In the genomic region with DNA sequence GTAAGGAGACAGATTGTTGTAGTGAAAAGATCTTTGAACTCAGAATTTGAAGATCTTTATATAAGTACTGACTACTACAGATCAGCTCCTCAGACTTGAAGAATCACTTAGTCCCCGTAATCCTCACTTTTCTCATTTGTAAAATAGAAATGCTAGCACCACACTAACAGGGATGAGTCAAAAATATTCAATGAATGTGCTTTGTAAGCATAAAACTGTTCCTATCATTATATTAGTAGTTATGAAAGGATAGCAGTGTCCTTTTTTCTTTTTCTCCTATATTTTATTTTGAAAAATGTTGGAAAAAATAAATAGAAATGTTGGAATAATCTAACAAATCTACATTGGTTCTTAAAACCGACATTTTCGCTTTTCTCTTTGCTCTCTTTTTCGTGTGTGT, we compare ENCODE assay signal across 18 cellular contexts.
"Had no signal": no experiment of that assay in that cellular context is flagged by ENCODE, and none has a peak within 500 bp of the region (broad histone marks: within the 10 kb centered on the region; RNA-seq: fewer than 3 reads in every experiment).

No MANE protein-coding gene starts in this region.

- H3K27me3 ChIP-seq: brain microvascular endothelial cell, foreskin keratinocyte, heart left ventricle, pancreas had no signal

- H3K36me3 ChIP-seq: brain microvascular endothelial cell, pancreas had no signal

- H3K4me3 ChIP-seq: heart left ventricle, lower lobe of right lung, pancreas had no signal

- H3K4me1 ChIP-seq: foreskin keratinocyte had no signal

- FAIRE-seq: pancreas had no signal

- DNase-seq: activated CD4-positive, alpha-beta T cell treated with anti-CD3 and anti-CD28 coated beads, Interleukin-2, amount 10 ng/mL, durations not matched to agents 7 days and 5 days; activated CD4-positive, CD25-positive, alpha-beta regulatory T cell; activated CD8-positive, alpha-beta memory T cell treated with anti-CD3 and anti-CD28 coated beads, Interleukin-2, amount 10 ng/mL, durations not matched to agents 7 days and 5 days; activated naive CD4-positive, alpha-beta T cell treated with Interleukin-2 at 50 U/mL for 16 hours; activated T-cell treated with anti-CD3 and anti-CD28 coated beads, Interleukin-2, amount 50 U/mL, for 48 hours; anterior cingulate cortex; brain microvascular endothelial cell; cerebellar nuclear complex; effector CD8-positive, alpha-beta T cell; foreskin keratinocyte; heart left ventricle; left colon; lower lobe of right lung; midbrain; pancreas; SIG-M5; stimulated activated CD4-positive, alpha-beta T cell treated with anti-CD3 and anti-CD28 coated beads, Interleukin-1b, Interleukin-23, amount 100 ng/mL, for 48 hours; T-helper 2 cell had no signal

- ATAC-seq: activated CD8-positive, alpha-beta memory T cell treated with anti-CD3 and anti-CD28 coated beads, Interleukin-2, amount 10 ng/mL, durations not matched to agents 7 days and 5 days; foreskin keratinocyte; heart left ventricle; left colon; lower lobe of right lung; pancreas had no signal

- H3K27me3 Mint-ChIP-seq: activated CD4-positive, alpha-beta T cell treated with anti-CD3 and anti-CD28 coated beads, Interleukin-2, amount 10 ng/mL, durations not matched to agents 7 days and 5 days; activated CD8-positive, alpha-beta memory T cell treated with anti-CD3 and anti-CD28 coated beads, Interleukin-2, amount 10 ng/mL, durations not matched to agents 7 days and 5 days had no signal

- H3K9me3 ChIP-seq: heart left ventricle, lower lobe of right lung, pancreas had no signal

- H3K27ac ChIP-seq: brain microvascular endothelial cell, foreskin keratinocyte, heart left ventricle, lower lobe of right lung, pancreas had no signal
